ENCODE assay signal across 12 cellular contexts in the genomic region with DNA sequence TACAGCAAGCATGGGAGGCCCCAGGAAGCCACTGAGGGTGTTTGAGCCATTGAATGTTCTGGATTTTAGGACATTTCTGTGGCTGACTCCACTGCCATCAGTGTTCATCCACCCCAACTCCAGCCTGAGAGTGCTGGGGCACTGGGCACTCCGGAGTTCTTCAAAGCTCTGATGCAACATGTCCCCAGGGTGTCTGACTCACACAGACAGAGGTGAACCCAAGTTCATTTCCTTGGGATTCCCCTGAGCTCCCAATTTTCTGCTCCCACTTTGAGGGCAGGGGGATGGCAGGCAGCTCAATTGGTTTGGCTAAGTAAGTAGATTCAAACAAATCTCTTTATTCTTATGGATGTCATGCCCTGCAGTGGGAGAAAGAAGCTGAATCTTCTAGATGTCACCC. TPM values are rescaled to one million over a fixed set of nuclear protein-coding genes. Genes with fewer than 3 reads are reported as not detected.
DNase-seq lines count a peak whose midpoint lies in the region; ATAC-seq and TF ChIP-seq lines count a peak whose summit lies in the region.
"Had no signal": no experiment of that assay in that cellular context is flagged by ENCODE, and none has a peak within 500 bp of the region (broad histone marks: within the 10 kb centered on the region; RNA-seq: fewer than 3 reads in every experiment).

No MANE protein-coding gene starts in this region.

- peaks cover 7% of the 10 kb centered on the region for H3F3A ChIP-seq in Loucy (ENCODE audit: low read depth)

- CTCF ChIA-PET in GM10248 (lab: Yijun Ruan, JAX) = interaction anchor here (0.9 to 3.0 kb wide), 6 partner anchors 12 to 122 kb away, joined by 3 to 10 read pairs (median 3); no protein-coding TSS in a partner anchor

- no peak for ATAC-seq in HG02610 (IDR thresholded peaks at IDR 0.05; ENCODE audit: unreplicated experiment)

- H3K4me1 ChIP-seq in Loucy (ENCODE audit: insufficient read depth, low read length, poor library complexity, severe bottlenecking) = peaks cover 48% of the 10 kb centered on the region

- no peak overlapping the region for H2AFZ ChIP-seq in Loucy (ENCODE audit: low read length)

- peak overlapping the region; percentile 4 for H3K9ac ChIP-seq in Loucy (ENCODE audit: low read depth, low read length, poor library complexity, severe bottlenecking)

- TF ChIP-seq CTCF in Loucy (conservative IDR thresholded peaks at IDR 0.05; ENCODE audit: low read length) = no peak
- TF ChIP-seq CTCF in cardiac fibroblast (IDR thresholded peaks at IDR 0.05; ENCODE audit: low read depth, low read length) = no peak
- TF ChIP-seq CTCF in GM10248 (IDR thresholded peaks at IDR 0.05; ENCODE audit: control extremely low read depth, extremely low read depth, low read depth, missing control alignments) = no peak

- no peaks in the 10 kb centered on the region for H3K9me3 ChIP-seq in Loucy (ENCODE audit: insufficient read depth, low read depth, low read length)
- H3K9me3 ChIP-seq: right lobe of liver had no signal

- peaks cover 31% of the 10 kb centered on the region; the same call in 1 of the 2 replicates for H3K36me3 ChIP-seq in Loucy (ENCODE audit: insufficient read depth, low read length)
- H3K36me3 ChIP-seq: right lobe of liver had no signal

- peaks cover 68% of the 10 kb centered on the region for H3K79me2 ChIP-seq in Loucy (ENCODE audit: insufficient read depth, low read length)

- peak; percentile 75 for DNase-seq in AG08395 (ENCODE audit: low spot score)
- peak; percentile 84 to 94 for DNase-seq in cardiac fibroblast (ENCODE audit: low read depth in 2 of 2)
- DNase-seq in myocyte (ENCODE audit: low read depth) = peak; percentile 61
- no peak for DNase-seq in SK-N-DZ (ENCODE audit: low spot score)
- no peak for DNase-seq in GM19238 (ENCODE audit: insufficient read length, low spot score)
- DNase-seq in GM10248 (ENCODE audit: extremely low spot score) = no peak
- DNase-seq: CD4-positive, alpha-beta T cell; NCI-H187; right lobe of liver; substantia nigra had no signal

- POLR2A ChIA-PET in GM10248 (lab: Yijun Ruan, JAX) = no interaction called here

- H4K20me1 ChIP-seq in Loucy (ENCODE audit: insufficient read depth, low read length, poor library complexity, severe bottlenecking) = peaks cover 14% of the 10 kb centered on the region

- no peaks in the 10 kb centered on the region for H3K9me2 ChIP-seq in Loucy (replicated peaks; ENCODE audit: low read depth, low read length)

- peak overlapping the region; percentile 4 for H3K4me3 ChIP-seq in Loucy (ENCODE audit: low read length, poor library complexity, severe bottlenecking)
- no peak overlapping the region for H3K4me3 ChIP-seq in cardiac fibroblast (replicated peaks in 1 of 2; ENCODE audit: low read depth in 2 of 2, low read length in 2 of 2)
- H3K4me3 ChIP-seq: right lobe of liver had no signal

- H3K4me2 ChIP-seq in Loucy (ENCODE audit: low read depth, low read length, poor library complexity, severe bottlenecking) = peak overlapping the region; percentile 91

- no peaks in the 10 kb centered on the region for H3K27me3 ChIP-seq in Loucy (ENCODE audit: insufficient read depth, low read length, poor library complexity, severe bottlenecking)
- H3K27me3 ChIP-seq: right lobe of liver had no signal

RNA-seq across cellular contexts. Expression of a gene that starts 2.2 kb away (rescaled TPM):
- total RNA-seq in myocyte = not detected in 2 replicates
- 0.61 TPM for polyA plus RNA-seq in myocyte (2012)
- polyA plus RNA-seq in SK-N-DZ (2014; cell fraction: cytosol; rRNA removed) = 27.5 and 44.1 TPM in 2 replicates
- polyA plus RNA-seq in SK-N-DZ (2014; cell fraction: nucleus; rRNA removed) = 148 and 152 TPM in 2 replicates
- total RNA-seq: CD4-positive, alpha-beta T cell had no signal

RNA-seq across cellular contexts. Expression of a gene that starts 26.9 kb away (rescaled TPM):
- 0.31 and 2.2 TPM in 2 replicates for total RNA-seq in myocyte
- polyA plus RNA-seq in myocyte (2012) = 3.6 TPM
- 26.1 and 30.4 TPM in 2 replicates for polyA plus RNA-seq in SK-N-DZ (2014; cell fraction: cytosol; rRNA removed)
- 7.6 and 15.2 TPM in 2 replicates for polyA plus RNA-seq in SK-N-DZ (2014; cell fraction: nucleus; rRNA removed)
- total RNA-seq: CD4-positive, alpha-beta T cell had no signal

RNA-seq across cellular contexts. Expression of a gene that starts 35.7 kb away (rescaled TPM):
- not detected in 2 replicates for total RNA-seq in myocyte
- 0.10 TPM for polyA plus RNA-seq in myocyte (2012)
- 8.5 and 8.8 TPM in 2 replicates for polyA plus RNA-seq in SK-N-DZ (2014; cell fraction: cytosol; rRNA removed)
- 6.5 and 7.8 TPM in 2 replicates for polyA plus RNA-seq in SK-N-DZ (2014; cell fraction: nucleus; rRNA removed)
- total RNA-seq: CD4-positive, alpha-beta T cell; right lobe of liver had no signal

Comparison
In these comparisons a context has a peak if more than half of its experiments do, and no peak if none do; other contexts are left out.
1. DNase-seq: peak in AG08395 (single experiment), cardiac fibroblast (2 of 2) and myocyte (single experiment); none in SK-N-DZ (single experiment), GM19238 (single experiment) and GM10248 (single experiment).